In the genomic region with DNA sequence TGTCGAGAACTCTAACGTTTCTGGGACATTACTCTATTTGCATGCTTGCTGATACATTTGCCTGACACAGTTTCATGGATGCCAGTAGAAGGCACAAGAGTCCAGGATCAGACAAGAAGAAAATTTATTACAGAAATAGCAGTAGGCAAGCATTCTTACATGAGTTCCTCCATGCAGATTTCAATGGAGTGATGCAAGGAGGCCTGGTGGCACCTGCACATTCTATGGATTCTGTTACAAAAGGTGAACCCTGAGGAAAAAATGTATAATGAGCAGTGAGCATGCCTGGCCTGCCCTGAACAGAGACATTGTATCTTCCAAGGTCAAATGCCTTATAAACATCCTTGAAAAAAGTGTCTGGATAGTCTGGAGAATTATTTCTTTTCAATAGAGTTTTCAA, we compare ENCODE assay signal across 31 cellular contexts.
"Had no signal": no experiment of that assay in that cellular context is flagged by ENCODE, and none has a peak within 500 bp of the region (broad histone marks: within the 10 kb centered on the region; RNA-seq: fewer than 3 reads in every experiment).

No MANE protein-coding gene starts in this region.

- H3K36me3 ChIP-seq: ascending aorta, breast epithelium, cardiac muscle cell, gastroesophageal sphincter had no signal

- H3K27me3 ChIP-seq: ascending aorta, breast epithelium, cardiac muscle cell, dorsolateral prefrontal cortex, gastroesophageal sphincter had no signal

- H3K27ac Mint-ChIP-seq: activated CD4-positive, alpha-beta memory T cell treated with anti-CD3 and anti-CD28 coated beads for 36 hours; activated CD4-positive, alpha-beta T cell treated with anti-CD3 and anti-CD28 coated beads for 36 hours; activated CD4-positive, alpha-beta T cell treated with anti-CD3 and anti-CD28 coated beads, Interleukin-2, amount 10 ng/mL, durations not matched to agents 24 days and 14 days; activated CD8-positive, alpha-beta memory T cell treated with anti-CD3 and anti-CD28 coated beads, Interleukin-2, amount 10 ng/mL, durations not matched to agents 7 days and 5 days; activated CD8-positive, alpha-beta T cell treated with anti-CD3 and anti-CD28 coated beads, Interleukin-2, amount 10 ng/mL, durations not matched to agents 7 days and 5 days; activated naive CD4-positive, alpha-beta T cell treated with anti-CD3 and anti-CD28 coated beads, Interleukin-2, amount 10 ng/mL, durations not matched to agents 7 days and 5 days; activated naive CD4-positive, alpha-beta T cell treated with anti-CD3 and anti-CD28 coated beads, Interleukin-2, amount 50 U/mL, for 72 hours; activated naive CD8-positive, alpha-beta T cell treated with anti-CD3 and anti-CD28 coated beads, Interleukin-2, amount 10 ng/mL, durations not matched to agents 7 days and 5 days; activated T-helper 1 cell treated with anti-CD3 and anti-CD28 coated beads, Interleukin-12 subunit alpha, Interleukin-12 subunit beta, Interleukin-2, Interleukin-4 antibody, amounts not matched to agents 30 ng/mL and 10 ng/mL and 1 ng/mL, durations not matched to agents 14 hours and 24 hours and 36 hours; brain; dendritic cell treated with granulocyte-macrophage colony-stimulating factor and Interleukin-4, amounts not matched to agents 40 ng/mL and 50 ng/mL, for 4 days; endodermal cell had no signal

- DNase-seq: activated CD4-positive, alpha-beta memory T cell treated with anti-CD3 and anti-CD28 coated beads for 36 hours; activated CD4-positive, alpha-beta T cell treated with anti-CD3 and anti-CD28 coated beads for 36 hours; activated CD4-positive, alpha-beta T cell treated with anti-CD3 and anti-CD28 coated beads, Interleukin-2, amount 10 ng/mL, durations not matched to agents 24 days and 14 days; activated CD4-positive, CD25-positive, alpha-beta regulatory T cell; activated CD4-positive, CD25-positive, alpha-beta regulatory T cell treated with anti-CD3 and anti-CD28 coated beads, Interleukin-2, amount 50 U/mL, for 72 hours; activated CD8-positive, alpha-beta memory T cell treated with anti-CD3 and anti-CD28 coated beads, Interleukin-2, amount 10 ng/mL, durations not matched to agents 7 days and 5 days; activated CD8-positive, alpha-beta memory T cell treated with anti-CD3 and anti-CD28 coated beads, Interleukin-2, amount 50 U/mL, for 4 hours; activated CD8-positive, alpha-beta T cell treated with anti-CD3 and anti-CD28 coated beads, Interleukin-2, amount 10 ng/mL, durations not matched to agents 7 days and 5 days; activated gamma-delta T cell; activated naive CD4-positive, alpha-beta T cell; activated naive CD4-positive, alpha-beta T cell treated with anti-CD3 and anti-CD28 coated beads, Interleukin-2, amount 10 ng/mL, durations not matched to agents 7 days and 5 days; activated naive CD8-positive, alpha-beta T cell treated with anti-CD3 and anti-CD28 coated beads, Interleukin-2, amount 10 ng/mL, durations not matched to agents 7 days and 5 days; activated T-cell treated with anti-CD3 and anti-CD28 coated beads, Interleukin-2, amount 50 U/mL, for 1 hour; activated T-cell treated with anti-CD3 and anti-CD28 coated beads, Interleukin-2, amount 50 U/mL, for 48 hours; central memory CD4-positive, alpha-beta T cell; cerebellar nuclear complex; dorsolateral prefrontal cortex; effector memory CD4-positive, alpha-beta T cell; endodermal cell; foreskin melanocyte; T-helper 2 cell had no signal

- ATAC-seq: activated CD4-positive, alpha-beta T cell treated with anti-CD3 and anti-CD28 coated beads for 36 hours; activated CD8-positive, alpha-beta memory T cell treated with anti-CD3 and anti-CD28 coated beads, Interleukin-2, amount 10 ng/mL, durations not matched to agents 7 days and 5 days; activated CD8-positive, alpha-beta T cell treated with anti-CD3 and anti-CD28 coated beads, Interleukin-2, amount 10 ng/mL, durations not matched to agents 7 days and 5 days; activated naive CD4-positive, alpha-beta T cell treated with anti-CD3 and anti-CD28 coated beads, Interleukin-2, amount 50 U/mL, for 72 hours; esophagus mucosa; gastroesophageal sphincter had no signal

- H3K27me3 Mint-ChIP-seq: activated CD4-positive, alpha-beta memory T cell treated with anti-CD3 and anti-CD28 coated beads for 36 hours; activated naive CD4-positive, alpha-beta T cell treated with anti-CD3 and anti-CD28 coated beads, Interleukin-2, amount 10 ng/mL, durations not matched to agents 7 days and 5 days; dendritic cell treated with granulocyte-macrophage colony-stimulating factor and Interleukin-4, amounts not matched to agents 40 ng/mL and 50 ng/mL, for 4 days had no signal

- H3K9me3 ChIP-seq: ascending aorta, breast epithelium, gastroesophageal sphincter had no signal

- H3K9me3 Mint-ChIP-seq: activated CD4-positive, alpha-beta memory T cell treated with anti-CD3 and anti-CD28 coated beads for 36 hours; activated CD4-positive, alpha-beta T cell treated with anti-CD3 and anti-CD28 coated beads, Interleukin-2, amount 10 ng/mL, durations not matched to agents 24 days and 14 days; activated naive CD4-positive, alpha-beta T cell treated with anti-CD3 and anti-CD28 coated beads, Interleukin-2, amount 10 ng/mL, durations not matched to agents 7 days and 5 days; activated naive CD8-positive, alpha-beta T cell treated with anti-CD3 and anti-CD28 coated beads, Interleukin-2, amount 10 ng/mL, durations not matched to agents 7 days and 5 days; activated T-helper 1 cell treated with anti-CD3 and anti-CD28 coated beads, Interleukin-12 subunit alpha, Interleukin-12 subunit beta, Interleukin-2, Interleukin-4 antibody, amounts not matched to agents 30 ng/mL and 10 ng/mL and 1 ng/mL, durations not matched to agents 14 hours and 24 hours and 36 hours; dendritic cell treated with granulocyte-macrophage colony-stimulating factor and Interleukin-4, amounts not matched to agents 40 ng/mL and 50 ng/mL, for 4 days; endodermal cell had no signal

- H3K27ac ChIP-seq: ascending aorta, breast epithelium, cardiac muscle cell, coronary artery, dorsolateral prefrontal cortex, gastroesophageal sphincter had no signal

- H3K4me3 Mint-ChIP-seq: activated CD4-positive, alpha-beta memory T cell treated with anti-CD3 and anti-CD28 coated beads for 36 hours; activated CD4-positive, alpha-beta T cell treated with anti-CD3 and anti-CD28 coated beads for 36 hours; activated CD4-positive, alpha-beta T cell treated with anti-CD3 and anti-CD28 coated beads, Interleukin-2, amount 10 ng/mL, durations not matched to agents 24 days and 14 days; activated CD8-positive, alpha-beta memory T cell treated with anti-CD3 and anti-CD28 coated beads, Interleukin-2, amount 10 ng/mL, durations not matched to agents 7 days and 5 days; activated CD8-positive, alpha-beta T cell treated with anti-CD3 and anti-CD28 coated beads, Interleukin-2, amount 10 ng/mL, durations not matched to agents 7 days and 5 days; activated naive CD4-positive, alpha-beta T cell treated with anti-CD3 and anti-CD28 coated beads, Interleukin-2, amount 10 ng/mL, durations not matched to agents 7 days and 5 days; activated naive CD8-positive, alpha-beta T cell treated with anti-CD3 and anti-CD28 coated beads, Interleukin-2, amount 10 ng/mL, durations not matched to agents 7 days and 5 days; activated T-helper 1 cell treated with anti-CD3 and anti-CD28 coated beads, Interleukin-12 subunit alpha, Interleukin-12 subunit beta, Interleukin-2, Interleukin-4 antibody, amounts not matched to agents 30 ng/mL and 10 ng/mL and 1 ng/mL, durations not matched to agents 14 hours and 24 hours and 36 hours; brain; dendritic cell treated with granulocyte-macrophage colony-stimulating factor and Interleukin-4, amounts not matched to agents 40 ng/mL and 50 ng/mL, for 4 days; endodermal cell had no signal

- H3K36me3 Mint-ChIP-seq: activated CD4-positive, alpha-beta memory T cell treated with anti-CD3 and anti-CD28 coated beads for 36 hours; activated CD8-positive, alpha-beta memory T cell treated with anti-CD3 and anti-CD28 coated beads, Interleukin-2, amount 10 ng/mL, durations not matched to agents 7 days and 5 days; activated naive CD4-positive, alpha-beta T cell treated with anti-CD3 and anti-CD28 coated beads, Interleukin-2, amount 10 ng/mL, durations not matched to agents 7 days and 5 days; activated naive CD4-positive, alpha-beta T cell treated with anti-CD3 and anti-CD28 coated beads, Interleukin-2, amount 50 U/mL, for 72 hours; activated naive CD8-positive, alpha-beta T cell treated with anti-CD3 and anti-CD28 coated beads, Interleukin-2, amount 10 ng/mL, durations not matched to agents 7 days and 5 days; brain had no signal

- H3K4me3 ChIP-seq: ascending aorta, breast epithelium, cardiac muscle cell, coronary artery, dorsolateral prefrontal cortex, gastroesophageal sphincter had no signal

- H3K4me1 ChIP-seq: ascending aorta, breast epithelium, gastroesophageal sphincter had no signal

- H3K4me1 Mint-ChIP-seq: activated CD4-positive, alpha-beta T cell treated with anti-CD3 and anti-CD28 coated beads for 36 hours; activated CD4-positive, alpha-beta T cell treated with anti-CD3 and anti-CD28 coated beads, Interleukin-2, amount 10 ng/mL, durations not matched to agents 24 days and 14 days; activated CD8-positive, alpha-beta memory T cell treated with anti-CD3 and anti-CD28 coated beads, Interleukin-2, amount 10 ng/mL, durations not matched to agents 7 days and 5 days; activated naive CD4-positive, alpha-beta T cell treated with anti-CD3 and anti-CD28 coated beads, Interleukin-2, amount 10 ng/mL, durations not matched to agents 7 days and 5 days; activated naive CD8-positive, alpha-beta T cell treated with anti-CD3 and anti-CD28 coated beads, Interleukin-2, amount 10 ng/mL, durations not matched to agents 7 days and 5 days had no signal
